Comparison of ENCODE assay signal across 28 cellular contexts in genomic region chr7:155484483-155485399, GRCh38. TPM values are rescaled to one million over a fixed set of nuclear protein-coding genes. Genes with fewer than 3 reads are reported as not detected.
"Had no signal": no experiment of that assay in that cellular context is flagged by ENCODE, and none has a peak within 500 bp of the region (broad histone marks: within the 10 kb centered on the region; RNA-seq: fewer than 3 reads in every experiment).

No MANE protein-coding gene starts in this region.

- ATAC-seq: activated CD4-positive, CD25-positive, alpha-beta regulatory T cell treated with anti-CD3 and anti-CD28 coated beads, Interleukin-2, amount 50 U/mL, for 24 hours; activated T-cell treated with anti-CD3 and anti-CD28 coated beads, Interleukin-2, amount 50 U/mL, for 4 hours; natural killer cell; psoas muscle; T-cell had no signal

- H3K4me3 Mint-ChIP-seq: activated CD4-positive, alpha-beta T cell treated with anti-CD3 and anti-CD28 coated beads, Interleukin-2, amount 10 ng/mL, durations not matched to agents 7 days and 5 days; activated naive CD4-positive, alpha-beta T cell treated with anti-CD3 and anti-CD28 coated beads for 36 hours; activated naive CD8-positive, alpha-beta T cell treated with anti-CD3 and anti-CD28 coated beads, Interleukin-2, amount 10 ng/mL, durations not matched to agents 7 days and 5 days; activated T-cell treated with anti-CD3 and anti-CD28 coated beads, Interleukin-2, amount 50 U/mL, for 4 hours; immature natural killer cell; natural killer cell; stimulated activated naive CD8-positive, alpha-beta T cell treated with anti-CD3 and anti-CD28 coated beads, Interleukin-15, Interleukin-2, amounts not matched to agents 100 ng/mL and 50 ng/mL, for 24 hours; T-cell; T-helper 2 cell treated with Interferon-gamma antibody and Interleukin-4, amounts not matched to agents 5 μg/mL and 100 μg/mL, for 36 hours had no signal

- H3K27ac Mint-ChIP-seq: activated CD4-positive, alpha-beta T cell treated with anti-CD3 and anti-CD28 coated beads, Interleukin-2, amount 10 ng/mL, durations not matched to agents 7 days and 5 days; activated naive CD4-positive, alpha-beta T cell treated with anti-CD3 and anti-CD28 coated beads for 36 hours; activated naive CD8-positive, alpha-beta T cell treated with anti-CD3 and anti-CD28 coated beads, Interleukin-2, amount 10 ng/mL, durations not matched to agents 7 days and 5 days; activated T-helper 2 cell treated with anti-CD3 and anti-CD28 coated beads, Interferon-gamma antibody, Interleukin-2, Interleukin-4, amounts not matched to agents 10 μg/mL and 5 μg/mL and 100 μg/mL, durations not matched to agents 14 hours and 24 hours and 36 hours; immature natural killer cell; natural killer cell; stimulated activated naive CD8-positive, alpha-beta T cell treated with anti-CD3 and anti-CD28 coated beads, Interleukin-15, Interleukin-2, amounts not matched to agents 100 ng/mL and 50 ng/mL, for 24 hours; T-cell; T-helper 2 cell treated with Interferon-gamma antibody and Interleukin-4, amounts not matched to agents 5 μg/mL and 100 μg/mL, for 36 hours had no signal

- FAIRE-seq: pancreas had no signal

- H3K9me3 Mint-ChIP-seq: activated T-helper 2 cell treated with anti-CD3 and anti-CD28 coated beads, Interferon-gamma antibody, Interleukin-2, Interleukin-4, amounts not matched to agents 10 μg/mL and 5 μg/mL and 100 μg/mL, durations not matched to agents 14 hours and 24 hours and 36 hours; immature natural killer cell; T-helper 2 cell treated with Interferon-gamma antibody and Interleukin-4, amounts not matched to agents 5 μg/mL and 100 μg/mL, for 36 hours had no signal

- H3K36me3 Mint-ChIP-seq: activated naive CD8-positive, alpha-beta T cell treated with anti-CD3 and anti-CD28 coated beads, Interleukin-2, amount 10 ng/mL, durations not matched to agents 7 days and 5 days; natural killer cell; T-cell had no signal

- DNase-seq: activated CD4-positive, alpha-beta T cell treated with anti-CD3 and anti-CD28 coated beads, Interleukin-2, amount 10 ng/mL, durations not matched to agents 7 days and 5 days; activated CD8-positive, alpha-beta memory T cell treated with anti-CD3 and anti-CD28 coated beads, Interleukin-2, amount 50 U/mL, for 48 hours; activated naive CD4-positive, alpha-beta T cell treated with anti-CD3 and anti-CD28 coated beads for 36 hours; activated naive CD8-positive, alpha-beta T cell treated with anti-CD3 and anti-CD28 coated beads, Interleukin-2, amount 10 ng/mL, durations not matched to agents 7 days and 5 days; activated T-cell treated with anti-CD3 and anti-CD28 coated beads, Interleukin-2, amount 50 U/mL, for 4 hours; amniotic stem cell; cerebellar nuclear complex; foreskin fibroblast; immature natural killer cell; kidney glomerular epithelial cell; midbrain; natural killer cell; psoas muscle; stimulated activated CD4-positive, alpha-beta T cell treated with anti-CD3 and anti-CD28 coated beads, Interleukin-4, amount 100 ng/mL, for 24 hours; T-cell; tibial artery had no signal

RNA-seq across cellular contexts. Expression of gene EN2, which starts 26.8 kb away (rescaled TPM):
- total RNA-seq: activated CD4-positive, alpha-beta T cell treated with anti-CD3 and anti-CD28 coated beads, Interleukin-2, amount 10 ng/mL, durations not matched to agents 7 days and 5 days; activated naive CD4-positive, alpha-beta T cell treated with anti-CD3 and anti-CD28 coated beads for 36 hours; activated naive CD8-positive, alpha-beta T cell treated with anti-CD3 and anti-CD28 coated beads, Interleukin-2, amount 10 ng/mL, durations not matched to agents 7 days and 5 days; activated T-cell treated with anti-CD3 and anti-CD28 coated beads, Interleukin-2, amount 50 U/mL, for 4 hours; activated T-helper 2 cell treated with anti-CD3 and anti-CD28 coated beads, Interferon-gamma antibody, Interleukin-2, Interleukin-4, amounts not matched to agents 10 μg/mL and 5 μg/mL and 100 μg/mL, durations not matched to agents 14 hours and 24 hours and 36 hours; bronchial epithelial cell; epithelial cell of proximal tubule; fibroblast of lung; glomerular endothelial cell; hepatocyte; natural killer cell; pancreas; right atrium auricular region; T-cell; urinary bladder had no signal
